15 cellular contexts compared by ENCODE assay signal in the genomic region with DNA sequence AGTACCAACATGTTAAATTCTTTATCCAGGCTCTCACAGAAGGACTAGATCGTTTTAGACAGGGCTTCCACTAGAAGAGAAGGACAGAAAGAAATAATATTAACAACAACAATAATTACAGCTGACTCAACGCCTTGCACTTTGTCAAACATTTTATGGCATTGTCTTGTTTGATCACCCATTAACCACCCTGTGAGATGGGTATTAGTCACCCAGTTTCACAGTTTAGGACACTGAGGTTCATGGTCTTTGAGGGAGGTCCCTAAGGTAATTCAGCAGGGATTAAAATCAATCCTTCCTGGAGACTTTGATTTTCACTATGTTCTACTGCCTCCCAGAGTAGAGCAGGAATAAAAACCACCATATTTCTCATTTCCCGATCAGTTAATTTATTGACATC. TPM values are rescaled to one million over a fixed set of nuclear protein-coding genes. Genes with fewer than 3 reads are reported as not detected.
A peak's percentile ranks its signal among the peaks of the same experiment; 100 is the strongest.
DNase-seq lines count a peak whose midpoint lies in the region; ATAC-seq and TF ChIP-seq lines count a peak whose summit lies in the region.
"Had no signal": no experiment of that assay in that cellular context is flagged by ENCODE, and none has a peak within 500 bp of the region (broad histone marks: within the 10 kb centered on the region; RNA-seq: fewer than 3 reads in every experiment).

No MANE protein-coding gene starts in this region.

- TF ChIP-seq CTCF in PC-9 (conservative IDR thresholded peaks at IDR 0.05) = peak; percentile 25; the same call in 1 of the 2 replicates
- TF ChIP-seq CTCF in fibroblast of mammary gland (conservative IDR thresholded peaks at IDR 0.05; ENCODE audit: control insufficient read depth, insufficient read depth, low read depth, low read length) = peak; percentile 8

- DNase-seq in SHP77 treated with DMSO at 0.1 percent for 48 hours (lab: John Stamatoyannopoulos, UW) = peak; percentile 0
- no peak for DNase-seq in SHP77 (lab: John Stamatoyannopoulos, UW)
- peak in 1 of 2 experiments; percentile 77 for DNase-seq in PC-9
- DNase-seq in fibroblast of mammary gland (ENCODE audit: low read depth) = peak; percentile 53
- DNase-seq: activated CD4-positive, CD25-positive, alpha-beta regulatory T cell treated with anti-CD3 and anti-CD28 coated beads, Interleukin-2, amount 50 U/mL, for 72 hours; activated T-cell treated with anti-CD3 and anti-CD28 coated beads for 4 hours; DMS 273 treated with DMSO at 0.1 percent for 48 hours; immature natural killer cell; NCI-H2227 treated with DMSO at 0.1 percent for 48 hours; T-cell had no signal

- H3F3A ChIP-seq in PC-9 (ENCODE audit: insufficient read depth, low read depth) = no peaks in the 10 kb centered on the region

- H3K4me3 ChIP-seq in PC-9 (no peak overlapping the region), fibroblast of mammary gland (ENCODE audit: control insufficient read depth, low read depth, low read length) (no peak overlapping the region), skeletal muscle satellite cell (ENCODE audit: low read length) (no peak overlapping the region)
- H3K4me3 ChIP-seq: coronary artery had no signal

- POLR2A ChIA-PET in PC-9 (lab: Charles Lee; ENCODE audit: unreplicated experiment) = no interaction called here

- H2AFZ ChIP-seq in PC-9 = no peak overlapping the region

- BruUV-seq in PC-9 (replicated peaks; lab: Mats Ljungman, UMichigan) = no TSS peak

- no peaks in the 10 kb centered on the region for H4K20me1 ChIP-seq in PC-9 (ENCODE audit: insufficient read depth)

- peak overlapping the region; percentile 46; the same call in 1 of the 2 replicates for H3K27ac ChIP-seq in PC-9
- H3K27ac ChIP-seq: coronary artery had no signal

- CTCF ChIA-PET in PC-9 (lab: Charles Lee) = no interaction called here

- H3K27me3 ChIP-seq in PC-9 (ENCODE audit: insufficient read depth, low read depth) (no peaks in the 10 kb centered on the region), skeletal muscle satellite cell (ENCODE audit: control insufficient read depth, insufficient read depth, low read length) (no peaks in the 10 kb centered on the region)

- H3K4me1 ChIP-seq in PC-9 (replicated peaks; ENCODE audit: insufficient read depth) (peaks cover 11% of the 10 kb centered on the region), skeletal muscle satellite cell (ENCODE audit: control insufficient read depth, insufficient read depth, low read length) (peaks cover 12% of the 10 kb centered on the region)

- no peaks in the 10 kb centered on the region for H3K79me2 ChIP-seq in PC-9 (ENCODE audit: low read depth)

- intact Hi-C loops in PC-9 (cut with micrococcal nuclease; ENCODE audit: unreplicated experiment) = no loop called here

- H3K9me3 ChIP-seq in PC-9 (ENCODE audit: insufficient read depth, low read depth) (no peaks in the 10 kb centered on the region), skeletal muscle satellite cell (replicated peaks; ENCODE audit: low read length) (no peaks in the 10 kb centered on the region)

- no peak for ATAC-seq in HG02973 (IDR thresholded peaks at IDR 0.05; ENCODE audit: unreplicated experiment)
- ATAC-seq in HG03432 (IDR thresholded peaks at IDR 0.05; ENCODE audit: unreplicated experiment) = no peak
- no peak for ATAC-seq in GM21576 (IDR thresholded peaks at IDR 0.05; ENCODE audit: unreplicated experiment)
- ATAC-seq: T-cell had no signal

- no peak overlapping the region for H3K9ac ChIP-seq in skeletal muscle satellite cell (ENCODE audit: low read depth, low read length)

- H3K36me3 ChIP-seq in PC-9 (ENCODE audit: low read depth) (no peaks in the 10 kb centered on the region), skeletal muscle satellite cell (ENCODE audit: insufficient read depth, low read length) (no peaks in the 10 kb centered on the region)

- H3K9me2 ChIP-seq in PC-9 (ENCODE audit: insufficient read depth) = no peaks in the 10 kb centered on the region

- H3K4me2 ChIP-seq in PC-9 (peak overlapping the region; percentile 23; the same call in 1 of the 2 replicates), skeletal muscle satellite cell (ENCODE audit: low read length) (peak overlapping the region; percentile 25)

RNA-seq across cellular contexts. Expression of gene BNC2, which starts 51.4 kb away (rescaled TPM):
- 2.7 and 2.9 TPM in 2 replicates for total RNA-seq in PC-9 (2021)
- total RNA-seq in skeletal muscle satellite cell (2012; rRNA removed) = 31.5 and 37.3 TPM in 2 replicates

Comparison
In these comparisons a context has a peak if more than half of its experiments do, and no peak if none do; other contexts are left out.
1. DNase-seq: peak in SHP77 treated with DMSO at 0.1 percent for 48 hours (single experiment) and fibroblast of mammary gland (single experiment); none in SHP77 (0 of 2).